7 cellular contexts compared by ENCODE assay signal in the genomic region with DNA sequence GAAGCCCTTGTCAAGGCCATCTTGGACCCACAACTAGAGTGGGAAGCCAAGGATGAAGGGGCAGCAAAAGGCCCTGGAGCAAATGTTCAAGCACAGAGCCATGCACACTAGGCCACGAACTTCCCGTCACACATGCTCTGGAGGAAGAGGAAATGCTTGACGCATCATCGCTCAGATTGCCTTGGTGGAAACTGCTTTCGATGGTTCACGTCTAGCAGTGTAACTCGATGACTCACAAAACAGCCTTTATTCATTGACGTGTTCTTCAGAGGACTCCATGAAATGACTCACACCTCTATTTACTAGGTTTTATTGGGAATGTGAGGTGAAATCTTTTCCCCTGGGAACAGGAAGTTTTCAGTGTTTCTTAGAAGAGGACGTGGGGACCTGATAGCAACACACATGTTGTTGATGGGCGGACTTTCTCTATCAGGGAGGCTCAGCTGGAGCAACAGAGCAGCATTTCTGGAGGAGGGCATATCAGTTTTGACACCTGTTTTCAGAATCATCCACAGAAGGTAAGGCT.
DNase-seq lines count a peak whose midpoint lies in the region; ATAC-seq and TF ChIP-seq lines count a peak whose summit lies in the region.

No MANE protein-coding gene starts in this region.

- WGBS in SK-N-SH (ENCODE audit: low lambda C conversion rate): 19% methylated on average over 9 of the region's 10 CpGs

- CTCF ChIA-PET in SK-N-SH (lab: Yijun Ruan, JAX): no interaction called here

- H3F3A ChIP-seq in SK-N-SH (replicated peaks; ENCODE audit: insufficient read depth): peaks cover 9% of the 10 kb centered on the region

- no peak for TF ChIP-seq RAD21 in SK-N-SH (IDR thresholded peaks at IDR 0.05; ENCODE audit: low read length)

- TF ChIP-seq CTCF in SK-N-SH (IDR thresholded peaks at IDR 0.05) (no peak), fibroblast of villous mesenchyme (IDR thresholded peaks at IDR 0.05; ENCODE audit: insufficient read depth, low read depth, low read length) (no peak)

- no peaks in the 10 kb centered on the region for H4K20me1 ChIP-seq in SK-N-SH (ENCODE audit: insufficient read depth)

- POLR2A ChIA-PET in SK-N-SH (lab: Yijun Ruan, JAX): no interaction called here

- no peaks in the 10 kb centered on the region for H3K36me3 ChIP-seq in SK-N-SH (replicated peaks in 1 of 2; ENCODE audit: control insufficient read depth in 1 of 2, insufficient read depth in 2 of 2, low read length in 1 of 2)

- H3K4me2 ChIP-seq in SK-N-SH: no peak overlapping the region

- H3K4me3 ChIP-seq in SK-N-SH (ENCODE audit: low read depth in 2 of 2, low read length in 1 of 2): no peak overlapping the region
- no peak overlapping the region for H3K4me3 ChIP-seq in fibroblast of villous mesenchyme (ENCODE audit: low read depth, low read length)

- peak; percentile 58 for ATAC-seq in GM21529 (IDR thresholded peaks at IDR 0.05; ENCODE audit: unreplicated experiment)

- DNase-seq in SK-N-SH: no peak
- peak; percentile 97 for DNase-seq in fibroblast of villous mesenchyme (ENCODE audit: low read depth)
- DNase-seq in stimulated activated CD4-positive, alpha-beta T cell treated with anti-CD3 and anti-CD28 coated beads, Interleukin-4, amount 100 ng/mL, for 48 hours (ENCODE audit: low read depth in 2 of 2): peak; percentile 8 to 31
- no peak for DNase-seq in NCI-H748 (lab: John Stamatoyannopoulos, UW; ENCODE audit: unreplicated experiment)
- DNase-seq in putamen (ENCODE audit: low spot score): no peak
- DNase-seq in Ammon's horn (ENCODE audit: low spot score): no peak

- no peaks in the 10 kb centered on the region for H3K9me2 ChIP-seq in SK-N-SH

- no peaks in the 10 kb centered on the region for H3K79me2 ChIP-seq in SK-N-SH (ENCODE audit: insufficient read depth)

- peak overlapping the region; percentile 35; the same call in 1 of the 2 replicates for H2AFZ ChIP-seq in SK-N-SH (ENCODE audit: low read depth)

- no peaks in the 10 kb centered on the region for H3K27me3 ChIP-seq in SK-N-SH (ENCODE audit: insufficient read depth)

- H3K27ac ChIP-seq in SK-N-SH (ENCODE audit: low read depth in 2 of 2, low read length in 1 of 2): peak overlapping the region in 1 of 2 experiments; percentile 75; a peak in 2 of 4 replicates

- no peak overlapping the region for H3K9ac ChIP-seq in SK-N-SH

- H3K9me3 ChIP-seq in SK-N-SH: no peaks in the 10 kb centered on the region

- no peak for TF ChIP-seq EP300 in SK-N-SH (IDR thresholded peaks at IDR 0.05; ENCODE audit: borderline replicate concordance in 1 of 2, low read depth in 1 of 2, low read length in 1 of 2)

- peaks cover 0 to 9% of the 10 kb centered on the region in 2 experiments; a peak in 1 of 4 replicates for H3K4me1 ChIP-seq in SK-N-SH (ENCODE audit: control insufficient read depth in 1 of 2, insufficient read depth in 2 of 2, low read depth in 1 of 2, low read length in 1 of 2)

TF ChIP-seq in SK-N-SH, 30 proteins besides CTCF, POLR2A, EP300 and RAD21:
- TF ChIP-seq TAF1 (IDR thresholded peaks at IDR 0.05; ENCODE audit: borderline replicate concordance, low read depth, low read length): no peak
- TF ChIP-seq EZH2phosphoT487 (IDR thresholded peaks at IDR 0.05; ENCODE audit: borderline replicate concordance, low read depth): no peak
- TF ChIP-seq RCOR1 (IDR thresholded peaks at IDR 0.05; ENCODE audit: low read length): no peak
- TF ChIP-seq FOXJ3 (CRISPR knock-in tag; IDR thresholded peaks at IDR 0.05): no peak
- TF ChIP-seq CHD2 (IDR thresholded peaks at IDR 0.05; ENCODE audit: low read length, partially characterized antibody): no peak
- peak; percentile 92 for TF ChIP-seq FOSL2 (IDR thresholded peaks at IDR 0.05; ENCODE audit: borderline replicate concordance, low read depth)
- no peak for TF ChIP-seq NRF1 (IDR thresholded peaks at IDR 0.05; ENCODE audit: low read depth, low read length)
- TF ChIP-seq, protein P1, sequence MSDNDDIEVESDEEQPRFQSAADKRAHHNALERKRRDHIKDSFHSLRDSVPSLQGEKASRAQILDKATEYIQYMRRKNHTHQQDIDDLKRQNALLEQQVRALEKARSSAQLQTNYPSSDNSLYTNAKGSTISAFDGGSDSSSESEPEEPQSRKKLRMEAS (IDR thresholded peaks at IDR 0.05; ENCODE audit: low read depth): peak; percentile 95
- no peak for TF ChIP-seq GATA2 (CRISPR knock-in tag; IDR thresholded peaks at IDR 0.05)
- TF ChIP-seq, protein P2, sequence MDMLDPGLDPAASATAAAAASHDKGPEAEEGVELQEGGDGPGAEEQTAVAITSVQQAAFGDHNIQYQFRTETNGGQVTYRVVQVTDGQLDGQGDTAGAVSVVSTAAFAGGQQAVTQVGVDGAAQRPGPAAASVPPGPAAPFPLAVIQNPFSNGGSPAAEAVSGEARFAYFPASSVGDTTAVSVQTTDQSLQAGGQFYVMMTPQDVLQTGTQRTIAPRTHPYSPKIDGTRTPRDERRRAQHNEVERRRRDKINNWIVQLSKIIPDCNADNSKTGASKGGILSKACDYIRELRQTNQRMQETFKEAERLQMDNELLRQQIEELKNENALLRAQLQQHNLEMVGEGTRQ (IDR thresholded peaks at IDR 0.05; ENCODE audit: borderline replicate concordance, low read depth, low read length): no peak
- TF ChIP-seq SMC3 (IDR thresholded peaks at IDR 0.05; ENCODE audit: low read depth, low read length): no peak
- TF ChIP-seq MXI1 (IDR thresholded peaks at IDR 0.05; ENCODE audit: low read depth, low read length): no peak
- peak; percentile 28; the same call in 1 of the 2 replicates for TF ChIP-seq RXRA (IDR thresholded peaks at IDR 0.05; ENCODE audit: borderline replicate concordance, low read depth)
- TF ChIP-seq, protein P3, sequence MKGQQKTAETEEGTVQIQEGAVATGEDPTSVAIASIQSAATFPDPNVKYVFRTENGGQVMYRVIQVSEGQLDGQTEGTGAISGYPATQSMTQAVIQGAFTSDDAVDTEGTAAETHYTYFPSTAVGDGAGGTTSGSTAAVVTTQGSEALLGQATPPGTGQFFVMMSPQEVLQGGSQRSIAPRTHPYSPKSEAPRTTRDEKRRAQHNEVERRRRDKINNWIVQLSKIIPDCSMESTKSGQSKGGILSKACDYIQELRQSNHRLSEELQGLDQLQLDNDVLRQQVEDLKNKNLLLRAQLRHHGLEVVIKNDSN (IDR thresholded peaks at IDR 0.05; ENCODE audit: borderline replicate concordance, low read depth): no peak
- no peak for TF ChIP-seq TEAD4 (IDR thresholded peaks at IDR 0.05; ENCODE audit: borderline replicate concordance, insufficient read depth)
- no peak for TF ChIP-seq MEF2A (IDR thresholded peaks at IDR 0.05; ENCODE audit: borderline replicate concordance, low read depth)
- TF ChIP-seq FOXM1 (IDR thresholded peaks at IDR 0.05; ENCODE audit: low read depth): no peak
- TF ChIP-seq SIN3A (IDR thresholded peaks at IDR 0.05; ENCODE audit: borderline replicate concordance, low read depth, low read length): no peak
- peak; percentile 47; the same call in 1 of the 2 replicates for TF ChIP-seq TCF12 (IDR thresholded peaks at IDR 0.05)
- TF ChIP-seq GABPA (IDR thresholded peaks at IDR 0.05; ENCODE audit: low read depth): no peak
- TF ChIP-seq JUND (IDR thresholded peaks at IDR 0.05): peak; percentile 75
- TF ChIP-seq RFX5 (IDR thresholded peaks at IDR 0.05; ENCODE audit: low read length): no peak
- TF ChIP-seq, protein P4, sequence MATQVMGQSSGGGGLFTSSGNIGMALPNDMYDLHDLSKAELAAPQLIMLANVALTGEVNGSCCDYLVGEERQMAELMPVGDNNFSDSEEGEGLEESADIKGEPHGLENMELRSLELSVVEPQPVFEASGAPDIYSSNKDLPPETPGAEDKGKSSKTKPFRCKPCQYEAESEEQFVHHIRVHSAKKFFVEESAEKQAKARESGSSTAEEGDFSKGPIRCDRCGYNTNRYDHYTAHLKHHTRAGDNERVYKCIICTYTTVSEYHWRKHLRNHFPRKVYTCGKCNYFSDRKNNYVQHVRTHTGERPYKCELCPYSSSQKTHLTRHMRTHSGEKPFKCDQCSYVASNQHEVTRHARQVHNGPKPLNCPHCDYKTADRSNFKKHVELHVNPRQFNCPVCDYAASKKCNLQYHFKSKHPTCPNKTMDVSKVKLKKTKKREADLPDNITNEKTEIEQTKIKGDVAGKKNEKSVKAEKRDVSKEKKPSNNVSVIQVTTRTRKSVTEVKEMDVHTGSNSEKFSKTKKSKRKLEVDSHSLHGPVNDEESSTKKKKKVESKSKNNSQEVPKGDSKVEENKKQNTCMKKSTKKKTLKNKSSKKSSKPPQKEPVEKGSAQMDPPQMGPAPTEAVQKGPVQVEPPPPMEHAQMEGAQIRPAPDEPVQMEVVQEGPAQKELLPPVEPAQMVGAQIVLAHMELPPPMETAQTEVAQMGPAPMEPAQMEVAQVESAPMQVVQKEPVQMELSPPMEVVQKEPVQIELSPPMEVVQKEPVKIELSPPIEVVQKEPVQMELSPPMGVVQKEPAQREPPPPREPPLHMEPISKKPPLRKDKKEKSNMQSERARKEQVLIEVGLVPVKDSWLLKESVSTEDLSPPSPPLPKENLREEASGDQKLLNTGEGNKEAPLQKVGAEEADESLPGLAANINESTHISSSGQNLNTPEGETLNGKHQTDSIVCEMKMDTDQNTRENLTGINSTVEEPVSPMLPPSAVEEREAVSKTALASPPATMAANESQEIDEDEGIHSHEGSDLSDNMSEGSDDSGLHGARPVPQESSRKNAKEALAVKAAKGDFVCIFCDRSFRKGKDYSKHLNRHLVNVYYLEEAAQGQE (IDR thresholded peaks at IDR 0.05; ENCODE audit: low read depth, low read length): no peak
- TF ChIP-seq ELF1 (IDR thresholded peaks at IDR 0.05): no peak; the same call in 1 of the 2 replicates

Comparison
In these comparisons a context has a peak if more than half of its experiments do, and no peak if none do; other contexts are left out.
1. DNase-seq: peak in fibroblast of villous mesenchyme (single experiment) and stimulated activated CD4-positive, alpha-beta T cell treated with anti-CD3 and anti-CD28 coated beads, Interleukin-4, amount 100 ng/mL, for 48 hours (2 of 2); none in SK-N-SH (single experiment), NCI-H748 (single experiment), putamen (single experiment) and Ammon's horn (single experiment).